ENCODE assay signal across 21 cellular contexts in the genomic region with DNA sequence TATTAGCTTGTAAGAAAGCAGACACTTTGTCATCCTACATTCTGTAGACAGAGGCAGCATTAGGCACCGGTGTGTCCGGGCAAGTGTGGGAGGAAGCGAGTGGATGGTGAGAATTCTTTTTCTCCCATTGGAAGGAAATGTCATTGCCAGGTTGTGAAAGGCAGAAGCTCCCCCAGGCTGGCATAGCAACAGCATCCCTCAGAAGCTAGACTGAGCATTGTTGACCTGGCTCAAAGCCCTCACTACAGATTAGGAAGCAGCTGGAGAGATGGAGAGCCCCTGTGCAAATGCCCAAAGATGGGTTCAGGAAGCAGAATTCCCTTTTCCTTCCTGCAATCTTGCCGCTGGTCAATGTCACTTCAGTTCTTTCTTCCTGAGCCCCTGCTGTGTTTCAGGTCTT.
"Had no signal": no experiment of that assay in that cellular context is flagged by ENCODE, and none has a peak within 500 bp of the region (broad histone marks: within the 10 kb centered on the region; RNA-seq: fewer than 3 reads in every experiment).

No MANE protein-coding gene starts in this region.

- DNase-seq: Kasumi-1; MM.1S; NCI-H1092 treated with DMSO at 0.1 percent for 48 hours; NCI-H1417; NCI-H1436 treated with DMSO at 0.1 percent for 48 hours; NCI-H187; NCI-H2029 treated with DMSO at 0.1 percent for 48 hours; NCI-H2171 treated with DMSO at 0.1 percent for 48 hours; NCI-H345; NCI-H446 treated with DMSO at 0.1 percent for 48 hours; NCI-H510A treated with DMSO at 0.1 percent for 48 hours; NCI-H526; NCI-H748 treated with DMSO at 0.1 percent for 48 hours; NK-92 treated with Interleukin-12 subunit alpha and Interleukin-12 subunit beta, amount 100 ng/mL, for 24 hours; PC-3; SHP77; SK-N-SH; SW 1271; T-cell had no signal

- FAIRE-seq: HTR-8/SVneo, K562 had no signal
